Comparison of ENCODE assay signal across 1 cellular context in the genomic region with DNA sequence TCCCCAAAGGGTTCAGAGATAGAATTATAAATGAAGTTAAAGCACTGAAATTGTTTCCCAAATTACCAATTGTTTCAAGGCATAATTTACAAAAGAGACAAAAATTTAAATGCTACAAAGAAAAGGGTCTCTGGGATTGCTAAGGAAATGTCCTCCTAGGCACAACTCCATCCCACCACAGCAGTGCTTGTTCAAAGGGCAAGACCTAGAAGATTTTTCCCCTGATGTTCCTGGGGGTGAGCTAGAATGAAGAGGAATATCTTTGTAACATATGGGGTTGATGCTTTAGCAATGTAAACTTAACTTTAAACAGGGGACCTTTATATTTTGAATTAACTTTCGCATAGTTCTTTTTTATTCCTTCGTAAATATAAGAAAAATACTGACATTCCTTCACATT.
TF ChIP-seq lines count a peak whose summit lies in the region.

No MANE protein-coding gene starts in this region.

TF ChIP-seq in GM12878, 131 proteins besides CTCF, POLR2A, EP300 and RAD21:
- TF ChIP-seq POLR2AphosphoS5 (IDR thresholded peaks at IDR 0.05; ENCODE audit: low read length), result peak; percentile 14
- TF ChIP-seq, protein P1, sequence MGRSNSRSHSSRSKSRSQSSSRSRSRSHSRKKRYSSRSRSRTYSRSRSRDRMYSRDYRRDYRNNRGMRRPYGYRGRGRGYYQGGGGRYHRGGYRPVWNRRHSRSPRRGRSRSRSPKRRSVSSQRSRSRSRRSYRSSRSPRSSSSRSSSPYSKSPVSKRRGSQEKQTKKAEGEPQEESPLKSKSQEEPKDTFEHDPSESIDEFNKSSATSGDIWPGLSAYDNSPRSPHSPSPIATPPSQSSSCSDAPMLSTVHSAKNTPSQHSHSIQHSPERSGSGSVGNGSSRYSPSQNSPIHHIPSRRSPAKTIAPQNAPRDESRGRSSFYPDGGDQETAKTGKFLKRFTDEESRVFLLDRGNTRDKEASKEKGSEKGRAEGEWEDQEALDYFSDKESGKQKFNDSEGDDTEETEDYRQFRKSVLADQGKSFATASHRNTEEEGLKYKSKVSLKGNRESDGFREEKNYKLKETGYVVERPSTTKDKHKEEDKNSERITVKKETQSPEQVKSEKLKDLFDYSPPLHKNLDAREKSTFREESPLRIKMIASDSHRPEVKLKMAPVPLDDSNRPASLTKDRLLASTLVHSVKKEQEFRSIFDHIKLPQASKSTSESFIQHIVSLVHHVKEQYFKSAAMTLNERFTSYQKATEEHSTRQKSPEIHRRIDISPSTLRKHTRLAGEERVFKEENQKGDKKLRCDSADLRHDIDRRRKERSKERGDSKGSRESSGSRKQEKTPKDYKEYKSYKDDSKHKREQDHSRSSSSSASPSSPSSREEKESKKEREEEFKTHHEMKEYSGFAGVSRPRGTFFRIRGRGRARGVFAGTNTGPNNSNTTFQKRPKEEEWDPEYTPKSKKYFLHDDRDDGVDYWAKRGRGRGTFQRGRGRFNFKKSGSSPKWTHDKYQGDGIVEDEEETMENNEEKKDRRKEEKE (IDR thresholded peaks at IDR 0.05), result no peak
